In the genomic region with DNA sequence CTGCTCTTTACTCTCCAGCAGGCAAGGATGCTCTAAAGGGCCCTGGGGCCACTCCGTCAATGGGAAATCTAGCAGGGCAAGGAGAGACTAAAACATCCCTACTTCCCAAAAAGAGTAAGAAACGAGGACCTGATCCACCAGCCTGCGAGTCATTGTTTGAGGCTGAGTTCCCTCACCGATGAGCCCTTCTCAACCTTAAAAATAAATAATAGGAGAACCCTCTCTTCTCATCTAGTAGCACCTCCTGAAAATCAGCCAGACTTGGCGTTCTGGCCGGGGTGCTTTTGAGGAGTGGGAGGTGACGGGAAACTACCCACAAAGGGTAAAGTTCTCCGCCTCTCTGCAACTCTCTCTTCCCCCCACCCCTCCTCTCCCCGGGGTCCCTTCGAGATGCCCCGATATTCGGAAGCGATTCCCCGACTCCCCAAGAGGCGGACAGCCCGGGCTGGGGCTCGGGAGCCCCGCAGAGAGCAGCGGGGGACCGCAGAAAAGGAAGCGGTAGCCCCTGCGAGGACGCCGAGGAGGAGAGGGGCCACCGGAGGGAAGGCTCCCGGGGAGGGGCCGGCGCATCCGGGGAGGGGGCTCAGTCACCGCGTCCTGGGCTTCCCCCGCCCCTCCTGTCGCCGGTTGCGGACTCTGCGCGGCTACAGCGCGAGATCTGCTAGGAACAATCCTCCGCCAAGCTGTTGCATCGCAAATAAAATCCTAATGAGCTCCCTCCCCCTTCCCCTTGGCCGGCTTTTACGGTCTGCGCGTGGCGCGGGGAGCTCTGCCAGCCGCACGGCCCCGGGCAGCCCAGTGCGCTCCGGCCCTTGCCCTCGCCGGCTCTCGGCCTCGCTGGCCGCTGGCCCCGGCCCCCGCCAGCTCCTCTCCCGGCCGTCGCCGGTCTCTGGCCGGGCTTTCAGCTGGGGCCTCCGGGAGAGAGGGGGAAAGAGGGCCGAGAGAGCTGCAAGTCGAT, we compare ENCODE assay signal across 1 cellular context.
TF ChIP-seq lines count a peak whose summit lies in the region.

No MANE protein-coding gene starts in this region.

TF ChIP-seq in K562, 482 proteins besides CTCF, POLR2A, EP300 and RAD21:
- TF ChIP-seq POLR2G (IDR thresholded peaks at IDR 0.05; ENCODE audit: low read depth, low read length) = peak; percentile 79
- 0 out of 4 replicates have a peak, but pooled peaks of 1 of the 2 experiments have one; percentile 51 for TF ChIP-seq MAZ (CRISPR knock-in tag; conservative IDR thresholded peaks at IDR 0.05 in 1 of 2, IDR thresholded peaks at IDR 0.05 in 1 of 2)
- TF ChIP-seq TAF1 (IDR thresholded peaks at IDR 0.05; ENCODE audit: control insufficient read depth, extremely low read depth, insufficient read depth, low read length, severe bottlenecking) = peak; percentile 14
- TF ChIP-seq FOXP1 (CRISPR knock-in tag; IDR thresholded peaks at IDR 0.05) = peak; percentile 48
- TF ChIP-seq ILF3 (IDR thresholded peaks at IDR 0.05; ENCODE audit: borderline replicate concordance) = peak; percentile 80; the same call in 1 of the 2 replicates
- TF ChIP-seq RBM22 (IDR thresholded peaks at IDR 0.05; ENCODE audit: low read depth, low read length, poor library complexity, severe bottlenecking) = peak; percentile 59
- TF ChIP-seq TBL1XR1 (IDR thresholded peaks at IDR 0.05; ENCODE audit: low read length in 2 of 2) = peak in 1 of 2 experiments; percentile 9; a peak in 1 of 4 replicates
- peak; percentile 55; the same call in 1 of the 2 replicates for TF ChIP-seq ZBTB17 (CRISPR knock-in tag; IDR thresholded peaks at IDR 0.05)
- TF ChIP-seq, protein P1, sequence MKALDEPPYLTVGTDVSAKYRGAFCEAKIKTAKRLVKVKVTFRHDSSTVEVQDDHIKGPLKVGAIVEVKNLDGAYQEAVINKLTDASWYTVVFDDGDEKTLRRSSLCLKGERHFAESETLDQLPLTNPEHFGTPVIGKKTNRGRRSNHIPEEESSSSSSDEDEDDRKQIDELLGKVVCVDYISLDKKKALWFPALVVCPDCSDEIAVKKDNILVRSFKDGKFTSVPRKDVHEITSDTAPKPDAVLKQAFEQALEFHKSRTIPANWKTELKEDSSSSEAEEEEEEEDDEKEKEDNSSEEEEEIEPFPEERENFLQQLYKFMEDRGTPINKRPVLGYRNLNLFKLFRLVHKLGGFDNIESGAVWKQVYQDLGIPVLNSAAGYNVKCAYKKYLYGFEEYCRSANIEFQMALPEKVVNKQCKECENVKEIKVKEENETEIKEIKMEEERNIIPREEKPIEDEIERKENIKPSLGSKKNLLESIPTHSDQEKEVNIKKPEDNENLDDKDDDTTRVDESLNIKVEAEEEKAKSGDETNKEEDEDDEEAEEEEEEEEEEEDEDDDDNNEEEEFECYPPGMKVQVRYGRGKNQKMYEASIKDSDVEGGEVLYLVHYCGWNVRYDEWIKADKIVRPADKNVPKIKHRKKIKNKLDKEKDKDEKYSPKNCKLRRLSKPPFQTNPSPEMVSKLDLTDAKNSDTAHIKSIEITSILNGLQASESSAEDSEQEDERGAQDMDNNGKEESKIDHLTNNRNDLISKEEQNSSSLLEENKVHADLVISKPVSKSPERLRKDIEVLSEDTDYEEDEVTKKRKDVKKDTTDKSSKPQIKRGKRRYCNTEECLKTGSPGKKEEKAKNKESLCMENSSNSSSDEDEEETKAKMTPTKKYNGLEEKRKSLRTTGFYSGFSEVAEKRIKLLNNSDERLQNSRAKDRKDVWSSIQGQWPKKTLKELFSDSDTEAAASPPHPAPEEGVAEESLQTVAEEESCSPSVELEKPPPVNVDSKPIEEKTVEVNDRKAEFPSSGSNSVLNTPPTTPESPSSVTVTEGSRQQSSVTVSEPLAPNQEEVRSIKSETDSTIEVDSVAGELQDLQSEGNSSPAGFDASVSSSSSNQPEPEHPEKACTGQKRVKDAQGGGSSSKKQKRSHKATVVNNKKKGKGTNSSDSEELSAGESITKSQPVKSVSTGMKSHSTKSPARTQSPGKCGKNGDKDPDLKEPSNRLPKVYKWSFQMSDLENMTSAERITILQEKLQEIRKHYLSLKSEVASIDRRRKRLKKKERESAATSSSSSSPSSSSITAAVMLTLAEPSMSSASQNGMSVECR (CRISPR knock-in tag; IDR thresholded peaks at IDR 0.05) = no peak
- no peak for TF ChIP-seq ARNT (IDR thresholded peaks at IDR 0.05)
- 0 out of 2 replicates have a peak, but pooled peaks have one; percentile 17 for TF ChIP-seq SIN3B (IDR thresholded peaks at IDR 0.05; ENCODE audit: low read depth)
- no peak for TF ChIP-seq ZNF324 (CRISPR knock-in tag; IDR thresholded peaks at IDR 0.05)
- no peak for TF ChIP-seq YBX1 (IDR thresholded peaks at IDR 0.05)
- no peak for TF ChIP-seq MCM3 (IDR thresholded peaks at IDR 0.05)
- TF ChIP-seq SUPT5H (IDR thresholded peaks at IDR 0.05) = peak; percentile 4; the same call in 1 of the 2 replicates
- TF ChIP-seq, protein P2, sequence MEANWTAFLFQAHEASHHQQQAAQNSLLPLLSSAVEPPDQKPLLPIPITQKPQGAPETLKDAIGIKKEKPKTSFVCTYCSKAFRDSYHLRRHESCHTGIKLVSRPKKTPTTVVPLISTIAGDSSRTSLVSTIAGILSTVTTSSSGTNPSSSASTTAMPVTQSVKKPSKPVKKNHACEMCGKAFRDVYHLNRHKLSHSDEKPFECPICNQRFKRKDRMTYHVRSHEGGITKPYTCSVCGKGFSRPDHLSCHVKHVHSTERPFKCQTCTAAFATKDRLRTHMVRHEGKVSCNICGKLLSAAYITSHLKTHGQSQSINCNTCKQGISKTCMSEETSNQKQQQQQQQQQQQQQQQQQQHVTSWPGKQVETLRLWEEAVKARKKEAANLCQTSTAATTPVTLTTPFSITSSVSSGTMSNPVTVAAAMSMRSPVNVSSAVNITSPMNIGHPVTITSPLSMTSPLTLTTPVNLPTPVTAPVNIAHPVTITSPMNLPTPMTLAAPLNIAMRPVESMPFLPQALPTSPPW (CRISPR knock-in tag; IDR thresholded peaks at IDR 0.05) = peak; percentile 67
- TF ChIP-seq HNRNPLL (IDR thresholded peaks at IDR 0.05; ENCODE audit: low read depth, low read length, poor library complexity, severe bottlenecking) = peak; percentile 80
- TF ChIP-seq FUS (optimal IDR thresholded peaks at IDR 0.05; ENCODE audit: low read depth, low read length) = peak; percentile 55
- no peak for TF ChIP-seq POLR2AphosphoS5 (IDR thresholded peaks at IDR 0.05; ENCODE audit: control insufficient read depth, insufficient read depth, low read depth, low read length)
- TF ChIP-seq ZNF586 (CRISPR knock-in tag; conservative IDR thresholded peaks at IDR 0.05) = no peak
- TF ChIP-seq PYGO2 (tag; IDR thresholded peaks at IDR 0.05) = no peak
- TF ChIP-seq, protein P3, sequence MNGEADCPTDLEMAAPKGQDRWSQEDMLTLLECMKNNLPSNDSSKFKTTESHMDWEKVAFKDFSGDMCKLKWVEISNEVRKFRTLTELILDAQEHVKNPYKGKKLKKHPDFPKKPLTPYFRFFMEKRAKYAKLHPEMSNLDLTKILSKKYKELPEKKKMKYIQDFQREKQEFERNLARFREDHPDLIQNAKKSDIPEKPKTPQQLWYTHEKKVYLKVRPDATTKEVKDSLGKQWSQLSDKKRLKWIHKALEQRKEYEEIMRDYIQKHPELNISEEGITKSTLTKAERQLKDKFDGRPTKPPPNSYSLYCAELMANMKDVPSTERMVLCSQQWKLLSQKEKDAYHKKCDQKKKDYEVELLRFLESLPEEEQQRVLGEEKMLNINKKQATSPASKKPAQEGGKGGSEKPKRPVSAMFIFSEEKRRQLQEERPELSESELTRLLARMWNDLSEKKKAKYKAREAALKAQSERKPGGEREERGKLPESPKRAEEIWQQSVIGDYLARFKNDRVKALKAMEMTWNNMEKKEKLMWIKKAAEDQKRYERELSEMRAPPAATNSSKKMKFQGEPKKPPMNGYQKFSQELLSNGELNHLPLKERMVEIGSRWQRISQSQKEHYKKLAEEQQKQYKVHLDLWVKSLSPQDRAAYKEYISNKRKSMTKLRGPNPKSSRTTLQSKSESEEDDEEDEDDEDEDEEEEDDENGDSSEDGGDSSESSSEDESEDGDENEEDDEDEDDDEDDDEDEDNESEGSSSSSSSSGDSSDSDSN (IDR thresholded peaks at IDR 0.05; ENCODE audit: borderline replicate concordance in 1 of 2, low read depth in 2 of 2, low read length in 2 of 2) = peak; percentile 27 to 46; a peak in 3 of 4 replicates
- TF ChIP-seq, protein P4, sequence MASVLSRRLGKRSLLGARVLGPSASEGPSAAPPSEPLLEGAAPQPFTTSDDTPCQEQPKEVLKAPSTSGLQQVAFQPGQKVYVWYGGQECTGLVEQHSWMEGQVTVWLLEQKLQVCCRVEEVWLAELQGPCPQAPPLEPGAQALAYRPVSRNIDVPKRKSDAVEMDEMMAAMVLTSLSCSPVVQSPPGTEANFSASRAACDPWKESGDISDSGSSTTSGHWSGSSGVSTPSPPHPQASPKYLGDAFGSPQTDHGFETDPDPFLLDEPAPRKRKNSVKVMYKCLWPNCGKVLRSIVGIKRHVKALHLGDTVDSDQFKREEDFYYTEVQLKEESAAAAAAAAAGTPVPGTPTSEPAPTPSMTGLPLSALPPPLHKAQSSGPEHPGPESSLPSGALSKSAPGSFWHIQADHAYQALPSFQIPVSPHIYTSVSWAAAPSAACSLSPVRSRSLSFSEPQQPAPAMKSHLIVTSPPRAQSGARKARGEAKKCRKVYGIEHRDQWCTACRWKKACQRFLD (CRISPR knock-in tag; IDR thresholded peaks at IDR 0.05) = 0 out of 2 replicates have a peak, but pooled peaks have one; percentile 12
- peak; percentile 91; the same call in 1 of the 2 replicates for TF ChIP-seq ZBTB7A (IDR thresholded peaks at IDR 0.05; ENCODE audit: borderline replicate concordance, control insufficient read depth, low read depth, low read length)
- peak; percentile 70 for TF ChIP-seq PRPF4 (IDR thresholded peaks at IDR 0.05; ENCODE audit: insufficient read depth, low read depth, low read length, poor library complexity, severe bottlenecking)
- TF ChIP-seq KDM5B (IDR thresholded peaks at IDR 0.05; ENCODE audit: insufficient replicate concordance, low read depth, low read length) = peak; percentile 54
- TF ChIP-seq RBFOX2 (IDR thresholded peaks at IDR 0.05; ENCODE audit: low read depth, low read length) = peak; percentile 82
- TF ChIP-seq RBBP5 (IDR thresholded peaks at IDR 0.05; ENCODE audit: borderline replicate concordance, insufficient read depth, low read length, poor library complexity, severe bottlenecking) = peak; percentile 61
- no peak for TF ChIP-seq NELFE (IDR thresholded peaks at IDR 0.05; ENCODE audit: insufficient read depth, insufficient read length)
- TF ChIP-seq NRF1 (conservative IDR thresholded peaks at IDR 0.05 in 1 of 2, IDR thresholded peaks at IDR 0.05 in 1 of 2) = peak; percentile 25 to 30; a peak in 1 of 4 replicates
- 0 out of 4 replicates have a peak, but pooled peaks of 1 of the 2 experiments have one; percentile 6 for TF ChIP-seq SRF (CRISPR knock-in tag; IDR thresholded peaks at IDR 0.05)
- no peak for TF ChIP-seq ZNF77 (CRISPR knock-in tag; IDR thresholded peaks at IDR 0.05)
- TF ChIP-seq CXXC5 (CRISPR knock-in tag; IDR thresholded peaks at IDR 0.05) = peak; percentile 25; the same call in 1 of the 2 replicates
- TF ChIP-seq, protein P5, sequence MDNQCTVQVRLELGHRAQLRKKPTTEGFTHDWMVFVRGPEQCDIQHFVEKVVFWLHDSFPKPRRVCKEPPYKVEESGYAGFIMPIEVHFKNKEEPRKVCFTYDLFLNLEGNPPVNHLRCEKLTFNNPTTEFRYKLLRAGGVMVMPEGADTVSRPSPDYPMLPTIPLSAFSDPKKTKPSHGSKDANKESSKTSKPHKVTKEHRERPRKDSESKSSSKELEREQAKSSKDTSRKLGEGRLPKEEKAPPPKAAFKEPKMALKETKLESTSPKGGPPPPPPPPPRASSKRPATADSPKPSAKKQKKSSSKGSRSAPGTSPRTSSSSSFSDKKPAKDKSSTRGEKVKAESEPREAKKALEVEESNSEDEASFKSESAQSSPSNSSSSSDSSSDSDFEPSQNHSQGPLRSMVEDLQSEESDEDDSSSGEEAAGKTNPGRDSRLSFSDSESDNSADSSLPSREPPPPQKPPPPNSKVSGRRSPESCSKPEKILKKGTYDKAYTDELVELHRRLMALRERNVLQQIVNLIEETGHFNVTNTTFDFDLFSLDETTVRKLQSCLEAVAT (IDR thresholded peaks at IDR 0.05) = peak in 1 of 2 experiments; percentile 61; a peak in 1 of 4 replicates
- peak; percentile 91 for TF ChIP-seq PCBP1 (IDR thresholded peaks at IDR 0.05; ENCODE audit: low read depth, low read length, poor library complexity, severe bottlenecking)
- peak; percentile 26 for TF ChIP-seq SAP30 (IDR thresholded peaks at IDR 0.05; ENCODE audit: borderline replicate concordance, insufficient read depth, low read depth, low read length, poor library complexity, severe bottlenecking)
- 0 out of 2 replicates have a peak, but pooled peaks have one; percentile 88 for TF ChIP-seq RBM14 (IDR thresholded peaks at IDR 0.05; ENCODE audit: borderline replicate concordance, insufficient read depth, low read depth, low read length)
- peak; percentile 55 for TF ChIP-seq CCNT2 (IDR thresholded peaks at IDR 0.05; ENCODE audit: borderline replicate concordance, extremely low read depth, insufficient read length, low read depth, low read length)
- peak; percentile 98 for TF ChIP-seq CHD1 (IDR thresholded peaks at IDR 0.05; ENCODE audit: low read length)
- TF ChIP-seq DMBX1 (CRISPR knock-in tag; IDR thresholded peaks at IDR 0.05; ENCODE audit: borderline replicate concordance) = no peak
- TF ChIP-seq ETV1 (tag; conservative IDR thresholded peaks at IDR 0.05; ENCODE audit: low read depth) = peak; percentile 69
